Comparison of ENCODE assay signal across 1 cellular context in the genomic region with DNA sequence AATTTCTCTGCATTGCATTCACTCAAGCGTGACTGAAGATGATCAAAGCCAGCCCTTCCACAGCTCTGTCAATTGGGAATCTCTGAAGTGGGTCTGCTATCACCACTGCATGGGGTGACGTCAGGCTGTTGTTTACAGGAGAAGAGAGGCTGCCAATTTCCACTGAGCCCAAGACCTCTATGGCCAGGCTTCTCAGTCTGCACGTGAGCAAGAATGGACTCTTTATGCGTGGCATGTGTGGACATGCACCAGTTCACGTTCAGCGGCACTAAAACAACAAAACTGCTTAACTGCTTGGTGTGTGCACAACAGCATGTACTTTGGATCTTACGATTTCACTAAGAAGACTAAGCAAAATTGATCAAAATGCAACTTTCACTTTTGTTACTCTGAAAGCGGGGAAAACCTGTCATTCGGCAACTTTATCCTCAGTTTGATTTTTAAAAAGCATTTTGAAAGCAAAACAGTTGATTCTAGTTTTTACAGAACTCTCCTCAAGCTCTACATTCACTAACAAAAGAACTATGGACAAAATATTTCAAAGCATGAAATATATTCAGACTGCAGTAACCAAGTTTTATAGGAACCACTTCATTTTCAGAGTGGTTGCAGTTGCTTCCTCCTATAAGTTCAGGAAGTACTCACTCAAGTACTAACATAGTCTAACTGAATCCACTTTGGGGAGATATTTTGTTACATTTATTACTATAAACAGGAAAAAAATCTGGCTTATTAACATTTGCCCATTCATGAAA.
TF ChIP-seq lines count a peak whose summit lies in the region.

No MANE protein-coding gene starts in this region.

TF ChIP-seq in HEK293, 187 proteins besides CTCF, POLR2A, EP300 and RAD21 (continued from another document and continues in another):
- TF ChIP-seq ZNF366 (tag by site-specific recombination; conservative IDR thresholded peaks at IDR 0.05) (peak; percentile 98), BCL11A (tag by site-specific recombination; IDR thresholded peaks at IDR 0.05; ENCODE audit: low read depth) (peak; percentile 88), ZNF830 (tag by site-specific recombination; IDR thresholded peaks at IDR 0.05; ENCODE audit: low read depth) (no peak), YY1 (tag by site-specific recombination; IDR thresholded peaks at IDR 0.05) (0 out of 2 replicates have a peak, but pooled peaks have one; percentile 29), TCF7L2 (IDR thresholded peaks at IDR 0.05; ENCODE audit: borderline replicate concordance, low read depth, low read length) (peak; percentile 95), IKZF3 (tag by site-specific recombination; IDR thresholded peaks at IDR 0.05) (peak; percentile 91), ZNF558 (tag by site-specific recombination; IDR thresholded peaks at IDR 0.05) (peak; percentile 77), ZSCAN30 (tag by site-specific recombination; IDR thresholded peaks at IDR 0.05) (peak; percentile 84), ZNF394 (tag by site-specific recombination; IDR thresholded peaks at IDR 0.05; ENCODE audit: borderline replicate concordance) (peak; percentile 72), OSR2 (tag by site-specific recombination; IDR thresholded peaks at IDR 0.05) (peak; percentile 63), ZNF843 (tag by site-specific recombination; IDR thresholded peaks at IDR 0.05) (peak; percentile 78), ZFP69B (tag by site-specific recombination; IDR thresholded peaks at IDR 0.05) (peak; percentile 70), ZFHX2 (tag by site-specific recombination; conservative IDR thresholded peaks at IDR 0.05) (no peak), ZBTB17 (tag by site-specific recombination; IDR thresholded peaks at IDR 0.05) (peak; percentile 94), ZNF785 (tag by site-specific recombination; IDR thresholded peaks at IDR 0.05) (no peak), ZNF37A (tag by site-specific recombination; IDR thresholded peaks at IDR 0.05) (no peak), ZSCAN23 (tag by site-specific recombination; IDR thresholded peaks at IDR 0.05) (0 out of 2 replicates have a peak, but pooled peaks have one; percentile 28), ZNF624 (tag by site-specific recombination; IDR thresholded peaks at IDR 0.05) (no peak), ZBTB21 (tag by site-specific recombination; IDR thresholded peaks at IDR 0.05) (peak; percentile 86), ZNF24 (tag by site-specific recombination; IDR thresholded peaks at IDR 0.05) (peak; percentile 93), ZNF174 (tag by site-specific recombination; IDR thresholded peaks at IDR 0.05) (no peak), ZNF311 (tag by site-specific recombination; IDR thresholded peaks at IDR 0.05; ENCODE audit: borderline replicate concordance) (no peak), ZFP37 (tag by site-specific recombination; IDR thresholded peaks at IDR 0.05) (peak; percentile 88), ZNF426 (tag by site-specific recombination; IDR thresholded peaks at IDR 0.05) (no peak), ZNF324 (tag by site-specific recombination; IDR thresholded peaks at IDR 0.05) (peak; percentile 79; the same call in 1 of the 2 replicates), PRDM1 (tag by site-specific recombination; IDR thresholded peaks at IDR 0.05) (peak; percentile 92), ZNF341 (tag by site-specific recombination; IDR thresholded peaks at IDR 0.05; ENCODE audit: low read depth) (peak; percentile 30; the same call in 1 of the 2 replicates), GLIS2 (tag by site-specific recombination; IDR thresholded peaks at IDR 0.05) (no peak), ZNF549 (tag by site-specific recombination; IDR thresholded peaks at IDR 0.05) (no peak), ZNF544 (tag by site-specific recombination; IDR thresholded peaks at IDR 0.05) (no peak), ZNF248 (tag by site-specific recombination; IDR thresholded peaks at IDR 0.05) (no peak), ZNF112 (tag by site-specific recombination; IDR thresholded peaks at IDR 0.05) (no peak), ZNF292 (tag by site-specific recombination; IDR thresholded peaks at IDR 0.05; ENCODE audit: borderline replicate concordance, low read depth) (no peak), ZNF223 (tag by site-specific recombination; IDR thresholded peaks at IDR 0.05) (no peak)
- TF ChIP-seq, protein P1, sequence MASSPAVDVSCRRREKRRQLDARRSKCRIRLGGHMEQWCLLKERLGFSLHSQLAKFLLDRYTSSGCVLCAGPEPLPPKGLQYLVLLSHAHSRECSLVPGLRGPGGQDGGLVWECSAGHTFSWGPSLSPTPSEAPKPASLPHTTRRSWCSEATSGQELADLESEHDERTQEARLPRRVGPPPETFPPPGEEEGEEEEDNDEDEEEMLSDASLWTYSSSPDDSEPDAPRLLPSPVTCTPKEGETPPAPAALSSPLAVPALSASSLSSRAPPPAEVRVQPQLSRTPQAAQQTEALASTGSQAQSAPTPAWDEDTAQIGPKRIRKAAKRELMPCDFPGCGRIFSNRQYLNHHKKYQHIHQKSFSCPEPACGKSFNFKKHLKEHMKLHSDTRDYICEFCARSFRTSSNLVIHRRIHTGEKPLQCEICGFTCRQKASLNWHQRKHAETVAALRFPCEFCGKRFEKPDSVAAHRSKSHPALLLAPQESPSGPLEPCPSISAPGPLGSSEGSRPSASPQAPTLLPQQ (tag by site-specific recombination; IDR thresholded peaks at IDR 0.05): peak; percentile 83; the same call in 1 of the 2 replicates
- TF ChIP-seq, protein P2, sequence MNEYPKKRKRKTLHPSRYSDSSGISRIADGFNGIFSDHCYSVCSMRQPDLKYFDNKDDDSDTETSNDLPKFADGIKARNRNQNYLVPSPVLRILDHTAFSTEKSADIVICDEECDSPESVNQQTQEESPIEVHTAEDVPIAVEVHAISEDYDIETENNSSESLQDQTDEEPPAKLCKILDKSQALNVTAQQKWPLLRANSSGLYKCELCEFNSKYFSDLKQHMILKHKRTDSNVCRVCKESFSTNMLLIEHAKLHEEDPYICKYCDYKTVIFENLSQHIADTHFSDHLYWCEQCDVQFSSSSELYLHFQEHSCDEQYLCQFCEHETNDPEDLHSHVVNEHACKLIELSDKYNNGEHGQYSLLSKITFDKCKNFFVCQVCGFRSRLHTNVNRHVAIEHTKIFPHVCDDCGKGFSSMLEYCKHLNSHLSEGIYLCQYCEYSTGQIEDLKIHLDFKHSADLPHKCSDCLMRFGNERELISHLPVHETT (tag by site-specific recombination; IDR thresholded peaks at IDR 0.05): peak; percentile 60; the same call in 1 of the 2 replicates
- TF ChIP-seq, protein P3, sequence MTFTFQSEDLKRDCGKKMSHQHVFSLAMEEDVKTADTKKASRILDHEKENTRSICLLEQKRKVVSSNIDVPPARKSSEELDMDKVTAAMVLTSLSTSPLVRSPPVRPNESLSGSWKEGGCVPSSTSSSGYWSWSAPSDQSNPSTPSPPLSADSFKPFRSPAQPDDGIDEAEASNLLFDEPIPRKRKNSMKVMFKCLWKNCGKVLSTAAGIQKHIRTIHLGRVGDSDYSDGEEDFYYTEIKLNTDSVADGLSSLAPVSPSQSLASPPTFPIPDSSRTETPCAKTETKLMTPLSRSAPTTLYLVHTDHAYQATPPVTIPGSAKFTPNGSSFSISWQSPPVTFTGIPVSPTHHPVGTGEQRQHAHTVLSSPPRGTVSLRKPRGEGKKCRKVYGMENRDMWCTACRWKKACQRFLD (tag by site-specific recombination; IDR thresholded peaks at IDR 0.05): no peak
- TF ChIP-seq, protein P4, sequence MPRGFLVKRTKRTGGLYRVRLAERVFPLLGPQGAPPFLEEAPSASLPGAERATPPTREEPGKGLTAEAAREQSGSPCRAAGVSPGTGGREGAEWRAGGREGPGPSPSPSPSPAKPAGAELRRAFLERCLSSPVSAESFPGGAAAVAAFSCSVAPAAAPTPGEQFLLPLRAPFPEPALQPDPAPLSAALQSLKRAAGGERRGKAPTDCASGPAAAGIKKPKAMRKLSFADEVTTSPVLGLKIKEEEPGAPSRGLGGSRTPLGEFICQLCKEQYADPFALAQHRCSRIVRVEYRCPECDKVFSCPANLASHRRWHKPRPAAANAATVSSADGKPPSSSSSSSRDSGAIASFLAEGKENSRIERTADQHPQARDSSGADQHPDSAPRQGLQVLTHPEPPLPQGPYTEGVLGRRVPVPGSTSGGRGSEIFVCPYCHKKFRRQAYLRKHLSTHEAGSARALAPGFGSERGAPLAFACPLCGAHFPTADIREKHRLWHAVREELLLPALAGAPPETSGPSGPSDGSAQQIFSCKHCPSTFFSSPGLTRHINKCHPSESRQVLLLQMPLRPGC (tag by site-specific recombination; IDR thresholded peaks at IDR 0.05): peak; percentile 86
- TF ChIP-seq, protein P5, sequence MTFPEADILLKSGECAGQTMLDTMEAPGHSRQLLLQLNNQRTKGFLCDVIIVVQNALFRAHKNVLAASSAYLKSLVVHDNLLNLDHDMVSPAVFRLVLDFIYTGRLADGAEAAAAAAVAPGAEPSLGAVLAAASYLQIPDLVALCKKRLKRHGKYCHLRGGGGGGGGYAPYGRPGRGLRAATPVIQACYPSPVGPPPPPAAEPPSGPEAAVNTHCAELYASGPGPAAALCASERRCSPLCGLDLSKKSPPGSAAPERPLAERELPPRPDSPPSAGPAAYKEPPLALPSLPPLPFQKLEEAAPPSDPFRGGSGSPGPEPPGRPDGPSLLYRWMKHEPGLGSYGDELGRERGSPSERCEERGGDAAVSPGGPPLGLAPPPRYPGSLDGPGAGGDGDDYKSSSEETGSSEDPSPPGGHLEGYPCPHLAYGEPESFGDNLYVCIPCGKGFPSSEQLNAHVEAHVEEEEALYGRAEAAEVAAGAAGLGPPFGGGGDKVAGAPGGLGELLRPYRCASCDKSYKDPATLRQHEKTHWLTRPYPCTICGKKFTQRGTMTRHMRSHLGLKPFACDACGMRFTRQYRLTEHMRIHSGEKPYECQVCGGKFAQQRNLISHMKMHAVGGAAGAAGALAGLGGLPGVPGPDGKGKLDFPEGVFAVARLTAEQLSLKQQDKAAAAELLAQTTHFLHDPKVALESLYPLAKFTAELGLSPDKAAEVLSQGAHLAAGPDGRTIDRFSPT (tag by site-specific recombination; IDR thresholded peaks at IDR 0.05): peak; percentile 67
- TF ChIP-seq, protein P6, sequence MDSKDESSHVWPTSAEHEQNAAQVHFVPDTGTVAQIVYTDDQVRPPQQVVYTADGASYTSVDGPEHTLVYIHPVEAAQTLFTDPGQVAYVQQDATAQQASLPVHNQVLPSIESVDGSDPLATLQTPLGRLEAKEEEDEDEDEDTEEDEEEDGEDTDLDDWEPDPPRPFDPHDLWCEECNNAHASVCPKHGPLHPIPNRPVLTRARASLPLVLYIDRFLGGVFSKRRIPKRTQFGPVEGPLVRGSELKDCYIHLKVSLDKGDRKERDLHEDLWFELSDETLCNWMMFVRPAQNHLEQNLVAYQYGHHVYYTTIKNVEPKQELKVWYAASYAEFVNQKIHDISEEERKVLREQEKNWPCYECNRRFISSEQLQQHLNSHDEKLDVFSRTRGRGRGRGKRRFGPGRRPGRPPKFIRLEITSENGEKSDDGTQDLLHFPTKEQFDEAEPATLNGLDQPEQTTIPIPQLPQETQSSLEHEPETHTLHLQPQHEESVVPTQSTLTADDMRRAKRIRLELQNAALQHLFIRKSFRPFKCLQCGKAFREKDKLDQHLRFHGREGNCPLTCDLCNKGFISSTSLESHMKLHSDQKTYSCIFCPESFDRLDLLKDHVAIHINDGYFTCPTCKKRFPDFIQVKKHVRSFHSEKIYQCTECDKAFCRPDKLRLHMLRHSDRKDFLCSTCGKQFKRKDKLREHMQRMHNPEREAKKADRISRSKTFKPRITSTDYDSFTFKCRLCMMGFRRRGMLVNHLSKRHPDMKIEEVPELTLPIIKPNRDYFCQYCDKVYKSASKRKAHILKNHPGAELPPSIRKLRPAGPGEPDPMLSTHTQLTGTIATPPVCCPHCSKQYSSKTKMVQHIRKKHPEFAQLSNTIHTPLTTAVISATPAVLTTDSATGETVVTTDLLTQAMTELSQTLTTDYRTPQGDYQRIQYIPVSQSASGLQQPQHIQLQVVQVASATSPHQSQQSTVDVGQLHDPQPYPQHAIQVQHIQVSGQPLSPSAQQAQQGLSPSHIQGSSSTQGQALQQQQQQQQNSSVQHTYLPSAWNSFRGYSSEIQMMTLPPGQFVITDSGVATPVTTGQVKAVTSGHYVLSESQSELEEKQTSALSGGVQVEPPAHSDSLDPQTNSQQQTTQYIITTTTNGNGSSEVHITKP (tag by site-specific recombination; IDR thresholded peaks at IDR 0.05): peak; percentile 53
- TF ChIP-seq, protein P7, sequence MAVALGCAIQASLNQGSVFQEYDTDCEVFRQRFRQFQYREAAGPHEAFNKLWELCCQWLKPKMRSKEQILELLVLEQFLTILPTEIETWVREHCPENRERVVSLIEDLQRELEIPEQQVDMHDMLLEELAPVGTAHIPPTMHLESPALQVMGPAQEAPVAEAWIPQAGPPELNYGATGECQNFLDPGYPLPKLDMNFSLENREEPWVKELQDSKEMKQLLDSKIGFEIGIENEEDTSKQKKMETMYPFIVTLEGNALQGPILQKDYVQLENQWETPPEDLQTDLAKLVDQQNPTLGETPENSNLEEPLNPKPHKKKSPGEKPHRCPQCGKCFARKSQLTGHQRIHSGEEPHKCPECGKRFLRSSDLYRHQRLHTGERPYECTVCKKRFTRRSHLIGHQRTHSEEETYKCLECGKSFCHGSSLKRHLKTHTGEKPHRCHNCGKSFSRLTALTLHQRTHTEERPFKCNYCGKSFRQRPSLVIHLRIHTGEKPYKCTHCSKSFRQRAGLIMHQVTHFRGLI (tag by site-specific recombination; IDR thresholded peaks at IDR 0.05): 0 out of 2 replicates have a peak, but pooled peaks have one; percentile 42
- TF ChIP-seq, protein P8, sequence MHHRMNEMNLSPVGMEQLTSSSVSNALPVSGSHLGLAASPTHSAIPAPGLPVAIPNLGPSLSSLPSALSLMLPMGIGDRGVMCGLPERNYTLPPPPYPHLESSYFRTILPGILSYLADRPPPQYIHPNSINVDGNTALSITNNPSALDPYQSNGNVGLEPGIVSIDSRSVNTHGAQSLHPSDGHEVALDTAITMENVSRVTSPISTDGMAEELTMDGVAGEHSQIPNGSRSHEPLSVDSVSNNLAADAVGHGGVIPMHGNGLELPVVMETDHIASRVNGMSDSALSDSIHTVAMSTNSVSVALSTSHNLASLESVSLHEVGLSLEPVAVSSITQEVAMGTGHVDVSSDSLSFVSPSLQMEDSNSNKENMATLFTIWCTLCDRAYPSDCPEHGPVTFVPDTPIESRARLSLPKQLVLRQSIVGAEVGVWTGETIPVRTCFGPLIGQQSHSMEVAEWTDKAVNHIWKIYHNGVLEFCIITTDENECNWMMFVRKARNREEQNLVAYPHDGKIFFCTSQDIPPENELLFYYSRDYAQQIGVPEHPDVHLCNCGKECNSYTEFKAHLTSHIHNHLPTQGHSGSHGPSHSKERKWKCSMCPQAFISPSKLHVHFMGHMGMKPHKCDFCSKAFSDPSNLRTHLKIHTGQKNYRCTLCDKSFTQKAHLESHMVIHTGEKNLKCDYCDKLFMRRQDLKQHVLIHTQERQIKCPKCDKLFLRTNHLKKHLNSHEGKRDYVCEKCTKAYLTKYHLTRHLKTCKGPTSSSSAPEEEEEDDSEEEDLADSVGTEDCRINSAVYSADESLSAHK (tag by site-specific recombination; IDR thresholded peaks at IDR 0.05): peak; percentile 55
- TF ChIP-seq, protein P9, sequence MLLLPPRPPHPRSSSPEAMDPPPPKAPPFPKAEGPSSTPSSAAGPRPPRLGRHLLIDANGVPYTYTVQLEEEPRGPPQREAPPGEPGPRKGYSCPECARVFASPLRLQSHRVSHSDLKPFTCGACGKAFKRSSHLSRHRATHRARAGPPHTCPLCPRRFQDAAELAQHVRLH (tag by site-specific recombination; IDR thresholded peaks at IDR 0.05): 0 out of 2 replicates have a peak, but pooled peaks have one; percentile 14
